Comparison of ENCODE assay signal across 4 cellular contexts in genomic region chr2:42085079-42085478, GRCh38. TPM values are rescaled to one million over a fixed set of nuclear protein-coding genes. Genes with fewer than 3 reads are reported as not detected.
"Had no signal": no experiment of that assay in that cellular context is flagged by ENCODE, and none has a peak within 500 bp of the region (broad histone marks: within the 10 kb centered on the region; RNA-seq: fewer than 3 reads in every experiment).

No MANE protein-coding gene starts in this region.

RNA-seq across cellular contexts. Expression of gene PKDCC, which starts 37.3 kb away (rescaled TPM):
- total RNA-seq: activated B cell treated with CpG ODN at 0.5 μM for 24 hours; activated CD4-positive, alpha-beta memory T cell treated with anti-CD3 and anti-CD28 coated beads for 36 hours; activated T-helper 1 cell treated with anti-CD3 and anti-CD28 coated beads, Interleukin-12 subunit alpha, Interleukin-12 subunit beta, Interleukin-2, Interleukin-4 antibody, amounts not matched to agents 30 ng/mL and 10 ng/mL and 1 ng/mL, durations not matched to agents 14 hours and 24 hours and 36 hours; T-helper 1 cell treated with Interleukin-12 subunit alpha and Interleukin-12 subunit beta and Interleukin-4 antibody, amounts not matched to agents 30 ng/mL and 1 ng/mL, for 36 hours had no signal
